In genomic region chr7:100914208-100914878, GRCh38 we compare ENCODE assay signal across 29 cellular contexts. TPM values are rescaled to one million over a fixed set of nuclear protein-coding genes. Genes with fewer than 3 reads are reported as not detected.
DNase-seq lines count a peak whose midpoint lies in the region; ATAC-seq and TF ChIP-seq lines count a peak whose summit lies in the region.
"Had no signal": no experiment of that assay in that cellular context is flagged by ENCODE, and none has a peak within 500 bp of the region (broad histone marks: within the 10 kb centered on the region; RNA-seq: fewer than 3 reads in every experiment).

No MANE protein-coding gene starts in this region.

- ATAC-seq in left lobe of liver: peak; percentile 92
- ATAC-seq: gastrocnemius medialis had no signal

- intact Hi-C loops in adrenal gland (cut with DNase I): no loop called here
- intact Hi-C loops in stomach (cut with DNase I; ENCODE audit: low total_unique reads): no loop called here

- no peak for TF ChIP-seq EP300 in stomach (IDR thresholded peaks at IDR 0.05)

- TF ChIP-seq POLR2A in adrenal gland (IDR thresholded peaks at IDR 0.05) (no peak), stomach (IDR thresholded peaks at IDR 0.05) (no peak)

- no peak for TF ChIP-seq CTCF in adrenal gland (IDR thresholded peaks at IDR 0.05)
- no peak for TF ChIP-seq CTCF in stomach (IDR thresholded peaks at IDR 0.05)

- DNase-seq in M059J (ENCODE audit: low read depth) (peak; percentile 57), adrenal gland (peak in 4 of 7 donors; percentile 21 to 41 (median 24)), left lobe of liver (ENCODE audit: low spot score) (peak; percentile 98), stomach (peak; percentile 73), NCI-H1417 (lab: John Stamatoyannopoulos, UW) (no peak), NCI-H526 (lab: John Stamatoyannopoulos, UW) (no peak)
- no peak for DNase-seq in effector CD4-positive, alpha-beta T cell
- DNase-seq: activated B cell treated with CpG ODN at 0.5 μM for 24 hours; activated CD4-positive, alpha-beta T cell treated with anti-CD3 and anti-CD28 coated beads, Interleukin-2, amount 50 U/mL, for 1 hour; activated naive CD8-positive, alpha-beta T cell treated with anti-CD3 and anti-CD28 coated beads, Interleukin-2, amount 50 U/mL, for 24 hours; activated T-cell treated with anti-CD3 and anti-CD28 coated beads, Interleukin-2, amount 50 U/mL, for 4 hours; cerebellar nuclear complex; dorsolateral prefrontal cortex; gastrocnemius medialis; HCEC 1CT; NCI-H1417 treated with DMSO at 0.1 percent for 48 hours; NCI-H446; NCI-H82; nephron progenitor cell; stimulated activated naive CD8-positive, alpha-beta T cell treated with anti-CD3 and anti-CD28 coated beads, Interleukin-15, amount 100 ng/mL, for 72 hours; T-helper 1 cell; tibial artery had no signal

- no peaks in the 10 kb centered on the region for H3K36me3 ChIP-seq in adrenal gland (replicated peaks in 1 of 2)
- H3K36me3 ChIP-seq in stomach: no peaks in the 10 kb centered on the region
- H3K36me3 ChIP-seq: gastrocnemius medialis, tibial artery had no signal

- H3K27ac ChIP-seq in adrenal gland (no peak overlapping the region), stomach (no peak overlapping the region)
- H3K27ac ChIP-seq: C4-2B, dorsolateral prefrontal cortex, gastrocnemius medialis, HL-60, KMS-11, SK-N-MC, tibial artery had no signal

- no peaks in the 10 kb centered on the region for H3K27me3 ChIP-seq in adrenal gland
- H3K27me3 ChIP-seq in stomach: peaks cover 0 to 4% (median 0%) of the 10 kb centered on the region in 3 donors
- H3K27me3 ChIP-seq: gastrocnemius medialis had no signal

- H3K9me3 ChIP-seq in adrenal gland (replicated peaks in 1 of 3): no peaks in the 10 kb centered on the region
- no peaks in the 10 kb centered on the region for H3K9me3 ChIP-seq in stomach
- H3K9me3 ChIP-seq: gastrocnemius medialis, tibial artery had no signal

- H3K4me1 ChIP-seq in adrenal gland (replicated peaks in 1 of 2) (no peaks in the 10 kb centered on the region), stomach (peaks cover 0 to 5% (median 0%) of the 10 kb centered on the region in 4 donors)
- H3K4me1 ChIP-seq: tibial artery had no signal

- H3K4me3 ChIP-seq in adrenal gland (no peak overlapping the region), stomach (no peak overlapping the region)
- H3K4me3 ChIP-seq: dorsolateral prefrontal cortex, gastrocnemius medialis, SK-N-MC, smooth muscle cell, tibial artery had no signal

- WGBS in adrenal gland, 4 donors: 73 to 80% (median 78%) methylated on average over 14 to 15 of the region's 15 CpGs
- 58 to 71% (median 67%) methylated on average over 15 of the region's 15 CpGs for WGBS in stomach, 5 donors

RNA-seq across cellular contexts. Expression of gene ACHE, which starts 18.7 kb away (rescaled TPM):
- total RNA-seq in M059J (2014; rRNA removed; shearing (Covaris generic)): not detected in 2 replicates
- 10 to 100 TPM in 1 of 8 donors, 1 to 10 TPM in 4, under 1 TPM in 3; 0.26 to 10.2 (median 2.2) TPM for total RNA-seq in adrenal gland
- 1 to 10 TPM; 1.2 to 3.3 (median 3.0) TPM for polyA plus RNA-seq in adrenal gland
- total RNA-seq in left lobe of liver: 0.48 TPM
- 1 to 10 TPM in 1 of 5 donors, under 1 TPM in 1, not detected in 3; 0.43 to 2.4 TPM for total RNA-seq in stomach
- 1 to 10 TPM in 1 of 3 donors, under 1 TPM in 2; 0.25 to 1.5 (median 0.31) TPM for polyA plus RNA-seq in stomach

RNA-seq across cellular contexts. Expression of gene UFSP1, which starts 24.8 kb away (rescaled TPM):
- 0.91 and 1.3 TPM in 2 replicates for total RNA-seq in M059J (2014; rRNA removed; shearing (Covaris generic))
- total RNA-seq in adrenal gland: 10 to 100 TPM in 1 of 8 donors, 1 to 10 TPM in 7; 2.8 to 12.7 (median 5.9) TPM
- polyA plus RNA-seq in adrenal gland: 1 to 10 TPM; 2.5 to 6.8 (median 6.5) TPM
- 1.8 TPM for total RNA-seq in left lobe of liver
- total RNA-seq in stomach: 10 to 100 TPM in 1 of 5 donors, under 1 TPM in 1, not detected in 3; 0.73 to 22.6 TPM
- 1 to 10 TPM; 2.0 to 4.3 (median 4.1) TPM for polyA plus RNA-seq in stomach

RNA-seq across cellular contexts. Expression of gene MUC3A, which starts 35.0 kb away (rescaled TPM):
- not detected in 2 replicates for total RNA-seq in M059J (2014; rRNA removed; shearing (Covaris generic))
- total RNA-seq in adrenal gland (under 1 TPM in 3 of 8 donors, not detected in 5; 0.04 to 0.91 (median 0.38) TPM), left lobe of liver (9.4 TPM), stomach (100 to 1,000 TPM in 1 of 5 donors, 1 to 10 TPM in 3, under 1 TPM in 1; 0.45 to 527 (median 1.9) TPM)
- polyA plus RNA-seq in adrenal gland (under 1 TPM; 0.05 to 0.17 (median 0.16) TPM), stomach (under 1 TPM; 0.45 to 0.76 (median 0.62) TPM)
- total RNA-seq: activated B cell treated with CpG ODN at 0.5 μM for 24 hours, G401, osteoblast, smooth muscle cell had no signal
- polyA plus RNA-seq: smooth muscle cell had no signal

RNA-seq across cellular contexts. Expression of gene SRRT, which starts 39.4 kb away (rescaled TPM):
- 50.8 and 73.9 TPM in 2 replicates for total RNA-seq in M059J (2014; rRNA removed; shearing (Covaris generic))
- total RNA-seq in adrenal gland (100 to 1,000 TPM in 4 of 8 donors, 10 to 100 TPM in 4; 44.0 to 156 (median 90.6) TPM), left lobe of liver (53.9 TPM), stomach (100 to 1,000 TPM in 2 of 5 donors, 10 to 100 TPM in 3; 45.2 to 184 (median 86.2) TPM)
- polyA plus RNA-seq in adrenal gland (100 to 1,000 TPM in 2 of 3 donors, 10 to 100 TPM in 1; 83.7 to 289 (median 226) TPM), stomach (10 to 100 TPM; 63.7 to 97.1 (median 68.9) TPM)

RNA-seq across cellular contexts. Expression of gene TRIP6, which starts 47.2 kb away (rescaled TPM):
- total RNA-seq in M059J (2014; rRNA removed; shearing (Covaris generic)): 80.1 and 106 TPM in 2 replicates
- total RNA-seq in adrenal gland (100 to 1,000 TPM in 2 of 8 donors, 10 to 100 TPM in 6; 44.8 to 105 (median 75.6) TPM), left lobe of liver (24.6 TPM), stomach (10 to 100 TPM in 3 of 5 donors, 1 to 10 TPM in 2; 4.7 to 44.3 (median 14.7) TPM)
- polyA plus RNA-seq in adrenal gland (10 to 100 TPM in 2 of 3 donors, 1 to 10 TPM in 1; 8.9 to 88.6 (median 67.6) TPM), stomach (10 to 100 TPM; 23.8 to 50.0 (median 26.2) TPM)

Comparison
In these comparisons a context has a peak if more than half of its experiments do, and no peak if none do; other contexts are left out.
1. DNase-seq: peak in M059J (single experiment), adrenal gland (4 of 7), left lobe of liver (single experiment) and stomach (single experiment); none in effector CD4-positive, alpha-beta T cell (single experiment), NCI-H1417 (0 of 3) and NCI-H526 (0 of 2).